31 cellular contexts compared by ENCODE assay signal in the genomic region with DNA sequence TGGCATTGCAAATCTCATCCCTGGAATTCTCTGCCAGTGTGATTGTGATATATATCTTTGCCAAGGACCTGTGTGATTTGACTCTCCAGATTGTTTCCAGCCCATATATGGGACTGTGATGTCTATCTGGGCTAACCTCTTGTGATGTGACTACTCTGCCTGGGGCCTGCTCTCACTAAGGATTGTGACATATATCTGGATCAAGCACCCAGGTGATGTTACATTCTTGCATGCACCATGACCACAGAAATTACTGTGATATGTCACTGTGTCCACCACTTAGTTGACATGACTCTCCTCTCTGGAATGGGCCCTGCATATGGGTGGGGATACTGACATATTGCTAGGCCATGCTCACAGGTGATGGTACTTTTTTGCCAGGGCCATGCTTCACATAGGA.
"Had no signal": no experiment of that assay in that cellular context is flagged by ENCODE, and none has a peak within 500 bp of the region (broad histone marks: within the 10 kb centered on the region; RNA-seq: fewer than 3 reads in every experiment).

No MANE protein-coding gene starts in this region.

- ATAC-seq: Panc1, Right ventricle myocardium inferior, SK-N-SH treated with all-trans-retinoic acid at 6 μM for 48 hours had no signal

- DNase-seq: Kasumi-1, KG1, MG63, NCI-H1048, NCI-H1092 treated with DMSO at 0.1 percent for 48 hours, NCI-H1105 treated with DMSO at 0.1 percent for 48 hours, NCI-H1417, NCI-H1436, NCI-H146, NCI-H1694, NCI-H187, NCI-H1930, NCI-H2029 treated with DMSO at 0.1 percent for 48 hours, NCI-H2081 treated with DMSO at 0.1 percent for 48 hours, NCI-H2107, NCI-H2171, NCI-H226, NCI-H446 treated with DMSO at 0.1 percent for 48 hours, NCI-H510A, NCI-H524, NCI-H526, NCI-H69, NCI-H748 treated with DMSO at 0.1 percent for 48 hours, NCI-H82, PC-9, SHP77, SIG-M5, SJCRH30 had no signal
